Comparison of ENCODE assay signal across 9 cellular contexts in the genomic region with DNA sequence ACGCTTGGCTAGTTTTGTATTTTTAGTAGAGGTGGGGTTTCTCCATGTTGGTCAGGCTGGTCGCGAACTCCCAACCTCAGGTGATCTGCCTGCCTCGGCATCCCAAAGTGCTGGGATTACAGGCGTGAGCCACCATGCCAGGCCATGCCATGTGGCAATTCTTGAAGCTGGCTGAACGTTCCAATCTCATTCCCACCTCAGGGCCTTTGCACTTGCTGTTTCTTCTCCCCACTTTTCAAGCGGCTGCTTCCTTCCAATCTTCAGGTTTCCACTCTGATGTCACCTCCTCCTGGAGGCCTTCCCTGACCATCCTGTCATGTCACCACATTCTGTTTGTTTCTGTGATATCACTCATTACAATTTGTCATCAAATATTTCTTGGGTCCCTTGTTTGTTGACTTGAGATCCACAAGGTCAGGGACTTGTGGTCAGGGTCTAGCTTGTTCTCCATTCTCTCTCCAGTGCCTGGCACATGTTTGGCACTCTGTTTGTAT. TPM values are rescaled to one million over a fixed set of nuclear protein-coding genes. Genes with fewer than 3 reads are reported as not detected.
DNase-seq lines count a peak whose midpoint lies in the region; ATAC-seq and TF ChIP-seq lines count a peak whose summit lies in the region.
"Had no signal": no experiment of that assay in that cellular context is flagged by ENCODE, and none has a peak within 500 bp of the region (broad histone marks: within the 10 kb centered on the region; RNA-seq: fewer than 3 reads in every experiment).

No MANE protein-coding gene starts in this region.

- no peak for TF ChIP-seq CTCF in WI38 (IDR thresholded peaks at IDR 0.05; ENCODE audit: low read depth, low read length)
- TF ChIP-seq CTCF in type B pancreatic cell (conservative IDR thresholded peaks at IDR 0.05): no peak

- H3K4me3 Mint-ChIP-seq in activated naive CD4-positive, alpha-beta T cell treated with anti-CD3 and anti-CD28 coated beads, Interleukin-2, amount 10 ng/mL, durations not matched to agents 7 days and 5 days: peak overlapping the region; percentile 81
- H3K4me3 Mint-ChIP-seq in type B pancreatic cell: peak overlapping the region; percentile 94

- H3K4me3 ChIP-seq in WI38 (ENCODE audit: low read depth, low read length): peak overlapping the region; percentile 75; the same call in 1 of the 2 replicates
- H3K4me3 ChIP-seq in iPS-18a (ENCODE audit: low read length): peak overlapping the region; percentile 77

- no peak for DNase-seq in activated naive CD4-positive, alpha-beta T cell treated with anti-CD3 and anti-CD28 coated beads, Interleukin-2, amount 10 ng/mL, durations not matched to agents 7 days and 5 days
- no peak for DNase-seq in activated naive CD4-positive, alpha-beta T cell (lab: John Stamatoyannopoulos, UW)
- no peak for DNase-seq in type B pancreatic cell (ENCODE audit: extremely low spot score, unreplicated experiment)
- no peak for DNase-seq in stimulated activated CD4-positive, alpha-beta T cell treated with anti-CD3 and anti-CD28 coated beads, Interleukin-2, amount 100 ng/mL, for 48 hours
- DNase-seq in NCI-H345 (lab: John Stamatoyannopoulos, UW): no peak

- no peak overlapping the region for H3K9ac ChIP-seq in iPS-18a (ENCODE audit: low read length)

- H3K4me1 Mint-ChIP-seq in activated naive CD4-positive, alpha-beta T cell treated with anti-CD3 and anti-CD28 coated beads, Interleukin-2, amount 10 ng/mL, durations not matched to agents 7 days and 5 days: peaks cover 63% of the 10 kb centered on the region
- peaks cover 28% of the 10 kb centered on the region for H3K4me1 Mint-ChIP-seq in type B pancreatic cell (ENCODE audit: unreplicated experiment)

- ATAC-seq in HG02938 (IDR thresholded peaks at IDR 0.05; ENCODE audit: unreplicated experiment): no peak

- peaks cover 21% of the 10 kb centered on the region for H3K27me3 ChIP-seq in iPS-18a (ENCODE audit: control insufficient read depth, insufficient read depth, low read length)
- H3K27me3 ChIP-seq: right atrium auricular region had no signal

- H3K36me3 Mint-ChIP-seq in activated naive CD4-positive, alpha-beta T cell treated with anti-CD3 and anti-CD28 coated beads, Interleukin-2, amount 10 ng/mL, durations not matched to agents 7 days and 5 days: peaks cover 16% of the 10 kb centered on the region
- peaks cover 3% of the 10 kb centered on the region for H3K36me3 Mint-ChIP-seq in type B pancreatic cell

- H3K4me1 ChIP-seq in iPS-18a (ENCODE audit: control insufficient read depth, low read depth, low read length): peaks cover 3% of the 10 kb centered on the region

- H3K9me3 Mint-ChIP-seq in activated naive CD4-positive, alpha-beta T cell treated with anti-CD3 and anti-CD28 coated beads, Interleukin-2, amount 10 ng/mL, durations not matched to agents 7 days and 5 days: no peaks in the 10 kb centered on the region
- no peaks in the 10 kb centered on the region for H3K9me3 Mint-ChIP-seq in type B pancreatic cell

- CTCF ChIA-PET in activated naive CD4-positive, alpha-beta T cell treated with anti-CD3 and anti-CD28 coated beads, Interleukin-2, amount 10 ng/mL, durations not matched to agents 7 days and 5 days (lab: Charles Lee): interaction anchor here (0.5 to 1.2 kb wide), 2 partner anchors 68 to 504 kb away, joined by 3 to 5 read pairs; no protein-coding TSS in a partner anchor

- H3K27ac Mint-ChIP-seq in activated naive CD4-positive, alpha-beta T cell treated with anti-CD3 and anti-CD28 coated beads, Interleukin-2, amount 10 ng/mL, durations not matched to agents 7 days and 5 days: peak overlapping the region; percentile 99
- H3K27ac Mint-ChIP-seq in type B pancreatic cell: no peak overlapping the region

- no peak overlapping the region for H3K27ac ChIP-seq in iPS-18a (ENCODE audit: low read length)

- no peaks in the 10 kb centered on the region for H3K36me3 ChIP-seq in iPS-18a (ENCODE audit: control insufficient read depth, low read depth, low read length)
- H3K36me3 ChIP-seq: right atrium auricular region had no signal

- no peaks in the 10 kb centered on the region for H3K9me3 ChIP-seq in iPS-18a (ENCODE audit: control insufficient read depth, low read depth, low read length)
- H3K9me3 ChIP-seq: right atrium auricular region had no signal

- peaks cover 39% of the 10 kb centered on the region for H3K27me3 Mint-ChIP-seq in activated naive CD4-positive, alpha-beta T cell treated with anti-CD3 and anti-CD28 coated beads, Interleukin-2, amount 10 ng/mL, durations not matched to agents 7 days and 5 days
- H3K27me3 Mint-ChIP-seq in type B pancreatic cell: peaks cover 17% of the 10 kb centered on the region

RNA-seq across cellular contexts. Expression of a gene that starts 4.2 kb away (rescaled TPM):
- 9.2 and 11.4 TPM in 2 replicates for total RNA-seq in type B pancreatic cell (ENCODE audit: low replicate concordance)

RNA-seq across cellular contexts. Expression of a gene that starts 5.4 kb away (rescaled TPM):
- 2.7 and 4.3 TPM in 2 replicates for total RNA-seq in type B pancreatic cell (ENCODE audit: low replicate concordance)

RNA-seq across cellular contexts. Expression of a gene that starts 24.7 kb away (rescaled TPM):
- 11.1 and 15.9 TPM in 2 replicates for total RNA-seq in type B pancreatic cell (ENCODE audit: low replicate concordance)

RNA-seq across cellular contexts. Expression of a gene that starts 33.6 kb away (rescaled TPM):
- total RNA-seq in type B pancreatic cell (ENCODE audit: low replicate concordance): 9.6 and 12.1 TPM in 2 replicates

RNA-seq across cellular contexts. Expression of a gene that starts 33.8 kb away (rescaled TPM):
- 58.6 and 68.3 TPM in 2 replicates for total RNA-seq in type B pancreatic cell (ENCODE audit: low replicate concordance)
